16 cellular contexts compared by ENCODE assay signal in the genomic region with DNA sequence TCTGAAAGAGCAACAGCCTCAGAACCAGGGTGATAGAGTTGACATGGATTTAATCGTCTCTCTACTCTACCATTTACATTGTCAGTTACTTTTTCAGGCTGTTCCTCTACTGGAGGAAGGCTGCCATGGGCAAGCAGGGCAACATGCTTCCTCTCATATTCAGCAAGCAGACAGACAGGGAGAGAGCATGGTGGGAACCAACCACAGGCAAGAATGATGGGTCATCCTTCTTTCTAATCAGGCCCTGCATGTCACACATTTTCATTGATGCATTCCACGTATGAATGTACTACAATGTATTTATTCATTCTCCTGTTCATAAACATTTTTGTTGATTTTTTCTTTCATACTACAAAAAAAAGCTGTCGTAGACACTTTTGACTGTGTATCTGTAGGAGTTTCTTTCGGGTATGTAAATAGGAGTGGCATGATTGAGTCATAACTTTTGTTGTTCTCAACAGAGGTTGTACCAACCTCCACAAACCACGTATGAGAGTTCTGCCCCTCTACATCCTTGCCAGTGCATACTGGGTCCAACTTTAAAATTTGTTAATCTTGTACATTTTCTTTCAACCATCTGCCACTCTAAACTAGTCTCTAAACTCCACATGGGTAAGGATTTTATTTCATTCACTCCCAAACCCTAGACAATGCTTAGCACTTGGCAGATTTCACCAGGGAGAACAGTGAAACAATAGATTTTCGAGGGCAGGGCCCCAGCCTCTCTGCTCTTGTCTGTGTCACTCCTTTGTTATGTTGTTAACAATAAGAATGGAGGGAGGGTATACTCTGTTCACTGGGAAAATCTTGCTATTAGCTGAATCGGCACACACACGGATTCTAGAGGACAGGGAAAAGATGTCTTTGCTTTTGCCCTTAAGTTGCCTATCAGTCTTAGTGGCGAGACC. TPM values are rescaled to one million over a fixed set of nuclear protein-coding genes. Genes with fewer than 3 reads are reported as not detected.
DNase-seq lines count a peak whose midpoint lies in the region; ATAC-seq, FAIRE-seq and TF ChIP-seq lines count a peak whose summit lies in the region.
"Had no signal": no experiment of that assay in that cellular context is flagged by ENCODE, and none has a peak within 500 bp of the region (broad histone marks: within the 10 kb centered on the region; RNA-seq: fewer than 3 reads in every experiment).

No MANE protein-coding gene starts in this region.

- no peaks in the 10 kb centered on the region for H3K9me1 ChIP-seq in K562 (ENCODE audit: control insufficient read depth, insufficient read depth, low read length)

- H2AFZ ChIP-seq in K562 (ENCODE audit: low read depth, low read length) = no peak overlapping the region

- H3K79me2 ChIP-seq in K562 (ENCODE audit: control insufficient read depth, insufficient read depth, low read length) = no peaks in the 10 kb centered on the region

- no peak overlapping the region for H3K4me3 ChIP-seq in K562
- no peak overlapping the region for H3K4me3 ChIP-seq in naive thymus-derived CD4-positive, alpha-beta T cell (ENCODE audit: low read length)
- H3K4me3 ChIP-seq: cardiac muscle cell, right atrium auricular region, SJCRH30 had no signal

- H3K4me1 ChIP-seq in K562 (replicated peaks in 1 of 2; ENCODE audit: control insufficient read depth in 2 of 2, insufficient read depth in 2 of 2, low read length in 2 of 2) = no peaks in the 10 kb centered on the region; a peak in 1 of 5 replicates
- H3K4me1 ChIP-seq in naive thymus-derived CD4-positive, alpha-beta T cell (ENCODE audit: control insufficient read depth in 2 of 2, insufficient read depth in 2 of 2, low read length in 2 of 2) = no peaks in the 10 kb centered on the region
- H3K4me1 ChIP-seq: SJCRH30 had no signal

- 0% methylated on average over 9 of the region's 9 CpGs for WGBS in K562 (ENCODE audit: insufficient coverage, low coverage, missing lambda C conversion rate)

- H3K36me3 ChIP-seq in K562 (ENCODE audit: control insufficient read depth, insufficient read depth, low read length) = no peaks in the 10 kb centered on the region
- no peaks in the 10 kb centered on the region for H3K36me3 ChIP-seq in naive thymus-derived CD4-positive, alpha-beta T cell (ENCODE audit: control insufficient read depth in 2 of 3, insufficient read depth in 3 of 3, low read length in 3 of 3)
- H3K36me3 ChIP-seq: cardiac muscle cell, neutrophil, right atrium auricular region, SJCRH30 had no signal

- H3K27ac ChIP-seq in K562 (ENCODE audit: extremely low read depth, low read depth, low read length) = no peak overlapping the region
- no peak overlapping the region for H3K27ac ChIP-seq in naive thymus-derived CD4-positive, alpha-beta T cell (ENCODE audit: low read depth, low read length)
- H3K27ac ChIP-seq: cardiac muscle cell, neutrophil, right atrium auricular region, SJCRH30 had no signal

- in situ Hi-C loops in K562 (cut with MboI) = no loop called here

- TF ChIP-seq POLR2A in K562 (conservative IDR thresholded peaks at IDR 0.05) = no peak

- no peak for TF ChIP-seq RAD21 in K562 (CRISPR knock-in tag; conservative IDR thresholded peaks at IDR 0.05 in 1 of 2, IDR thresholded peaks at IDR 0.05 in 1 of 2)

- POLR2A ChIA-PET in K562 (lab: Yijun Ruan, JAX) = no interaction called here
- POLR2A ChIA-PET in naive thymus-derived CD4-positive, alpha-beta T cell (lab: Charles Lee) = no interaction called here

- no peak overlapping the region for H3K9ac ChIP-seq in K562 (ENCODE audit: insufficient read depth in 1 of 2, low read depth in 2 of 2, low read length in 2 of 2)

- peaks cover 4% of the 10 kb centered on the region for H3K9me3 Mint-ChIP-seq in activated T-cell treated with anti-CD3 and anti-CD28 coated beads, Interleukin-2, amount 50 U/mL, for 24 hours
- peaks cover 6% of the 10 kb centered on the region for H3K9me3 Mint-ChIP-seq in stimulated activated naive CD8-positive, alpha-beta T cell treated with anti-CD3 and anti-CD28 coated beads, Interleukin-15, Interleukin-2, amounts not matched to agents 100 ng/mL and 50 ng/mL, for 24 hours
- H3K9me3 Mint-ChIP-seq in naive thymus-derived CD4-positive, alpha-beta T cell = peaks cover 0 to 19% (median 5%) of the 10 kb centered on the region in 11 donors
- H3K9me3 Mint-ChIP-seq: T-helper 2 cell treated with Interferon-gamma antibody and Interleukin-4, amounts not matched to agents 5 μg/mL and 100 μg/mL, for 36 hours had no signal

- peaks cover 31% of the 10 kb centered on the region for H3K27me3 Mint-ChIP-seq in activated T-cell treated with anti-CD3 and anti-CD28 coated beads, Interleukin-2, amount 50 U/mL, for 24 hours
- H3K27me3 Mint-ChIP-seq in stimulated activated naive CD8-positive, alpha-beta T cell treated with anti-CD3 and anti-CD28 coated beads, Interleukin-15, Interleukin-2, amounts not matched to agents 100 ng/mL and 50 ng/mL, for 24 hours = peaks cover 17% of the 10 kb centered on the region
- peaks cover 2 to 23% (median 13%) of the 10 kb centered on the region in 5 donors for H3K27me3 Mint-ChIP-seq in naive thymus-derived CD4-positive, alpha-beta T cell

- no TSS peak for BruUV-seq in K562 (replicated peaks; lab: Mats Ljungman, UMichigan)

- no peak for ATAC-seq in K562
- no peak for ATAC-seq in naive thymus-derived CD4-positive, alpha-beta T cell

- DNase-seq in activated T-cell treated with anti-CD3 and anti-CD28 coated beads, Interleukin-2, amount 50 U/mL, for 24 hours = no peak
- DNase-seq in activated T-cell treated with anti-CD3 and anti-CD28 coated beads, Interleukin-2, amount 50 U/mL, for 1 hour = no peak
- no peak for DNase-seq in K562 (ENCODE audit: extremely low read depth in 1 of 4, low spot score in 3 of 4)
- peak in 28 of 42 donors; percentile 11 to 77 (median 46) for DNase-seq in head of caudate nucleus
- no peak for DNase-seq in germinal center (ENCODE audit: low spot score)
- no peak for DNase-seq in naive thymus-derived CD4-positive, alpha-beta T cell
- DNase-seq in epidermal melanocyte (ENCODE audit: insufficient read length, low spot score) = no peak
- DNase-seq: KG1; stimulated activated naive B cell treated with anti-CD40 and anti-IgM and Interleukin-4, amounts not matched to agents 10 μg/mL and 1 μg/mL and 100 μg/mL, for 72 hours had no signal

- no peak overlapping the region for H3K4me2 ChIP-seq in K562 (ENCODE audit: insufficient read depth, low read length)

- TF ChIP-seq EP300 in K562 (IDR thresholded peaks at IDR 0.05; ENCODE audit: low read length) = no peak

- H3K27ac Mint-ChIP-seq in activated T-cell treated with anti-CD3 and anti-CD28 coated beads, Interleukin-2, amount 50 U/mL, for 24 hours = peak overlapping the region; percentile 81
- H3K27ac Mint-ChIP-seq in stimulated activated naive CD8-positive, alpha-beta T cell treated with anti-CD3 and anti-CD28 coated beads, Interleukin-15, Interleukin-2, amounts not matched to agents 100 ng/mL and 50 ng/mL, for 24 hours = peak overlapping the region; percentile 77
- no peak overlapping the region for H3K27ac Mint-ChIP-seq in naive thymus-derived CD4-positive, alpha-beta T cell
- H3K27ac Mint-ChIP-seq: CD4-positive, CD25-positive, alpha-beta regulatory T cell; stimulated activated naive B cell treated with anti-CD40 and anti-IgM and Interleukin-4, amounts not matched to agents 10 μg/mL and 1 μg/mL and 100 μg/mL, for 72 hours; T-helper 2 cell treated with Interferon-gamma antibody and Interleukin-4, amounts not matched to agents 5 μg/mL and 100 μg/mL, for 36 hours had no signal

- peaks cover 20% of the 10 kb centered on the region for H3K4me1 Mint-ChIP-seq in activated T-cell treated with anti-CD3 and anti-CD28 coated beads, Interleukin-2, amount 50 U/mL, for 24 hours (ENCODE audit: low read depth)
- H3K4me1 Mint-ChIP-seq in stimulated activated naive CD8-positive, alpha-beta T cell treated with anti-CD3 and anti-CD28 coated beads, Interleukin-15, Interleukin-2, amounts not matched to agents 100 ng/mL and 50 ng/mL, for 24 hours (ENCODE audit: low read depth) = peaks cover 20% of the 10 kb centered on the region
- peaks cover 0 to 3% (median 0%) of the 10 kb centered on the region in 7 donors for H3K4me1 Mint-ChIP-seq in naive thymus-derived CD4-positive, alpha-beta T cell
- H3K4me1 Mint-ChIP-seq: stimulated activated naive B cell treated with anti-CD40 and anti-IgM and Interleukin-4, amounts not matched to agents 10 μg/mL and 1 μg/mL and 100 μg/mL, for 72 hours had no signal

- no peak for TF ChIP-seq CTCF in K562 (IDR thresholded peaks at IDR 0.05 in 2 of 3, conservative IDR thresholded peaks at IDR 0.05 in 1 of 3; ENCODE audit: insufficient read depth in 2 of 3, low read depth in 1 of 3, low read length in 3 of 3)

- no peak for FAIRE-seq in K562 (lab: Jason Lieb, UNC)

- H3K27me3 ChIP-seq in K562 (ENCODE audit: control insufficient read depth in 2 of 2, insufficient read depth in 2 of 2, low read length in 2 of 2) = peaks cover 20 to 24% of the 10 kb centered on the region in 2 experiments
- H3K27me3 ChIP-seq in naive thymus-derived CD4-positive, alpha-beta T cell (ENCODE audit: control insufficient read depth in 2 of 2, insufficient read depth in 2 of 2, low read length in 2 of 2) = no peaks in the 10 kb centered on the region
- H3K27me3 ChIP-seq: cardiac muscle cell, neutrophil, right atrium auricular region, SJCRH30 had no signal

- peak overlapping the region; percentile 21 for H3K4me3 Mint-ChIP-seq in activated T-cell treated with anti-CD3 and anti-CD28 coated beads, Interleukin-2, amount 50 U/mL, for 24 hours
- no peak overlapping the region for H3K4me3 Mint-ChIP-seq in stimulated activated naive CD8-positive, alpha-beta T cell treated with anti-CD3 and anti-CD28 coated beads, Interleukin-15, Interleukin-2, amounts not matched to agents 100 ng/mL and 50 ng/mL, for 24 hours
- no peak overlapping the region for H3K4me3 Mint-ChIP-seq in naive thymus-derived CD4-positive, alpha-beta T cell
- H3K4me3 Mint-ChIP-seq: CD4-positive, CD25-positive, alpha-beta regulatory T cell; stimulated activated naive B cell treated with anti-CD40 and anti-IgM and Interleukin-4, amounts not matched to agents 10 μg/mL and 1 μg/mL and 100 μg/mL, for 72 hours; T-helper 2 cell treated with Interferon-gamma antibody and Interleukin-4, amounts not matched to agents 5 μg/mL and 100 μg/mL, for 36 hours had no signal

- intact Hi-C loops in K562 (cut with micrococcal nuclease) = loop anchor here (2.0 kb wide), 1 partner anchor 23 kb away; no protein-coding TSS in a partner anchor
- intact Hi-C loops in head of caudate nucleus (cut with DNase I) = no loop called here
- intact Hi-C loops in naive thymus-derived CD4-positive, alpha-beta T cell (cut with micrococcal nuclease) = no loop called here

- H4K20me1 ChIP-seq in K562 (replicated peaks; ENCODE audit: control insufficient read depth, insufficient read depth, low read length) = no peaks in the 10 kb centered on the region

- CTCF ChIA-PET in K562 (lab: Yijun Ruan, JAX; ENCODE audit: low intra/inter-chr PET ratio) = interaction anchor here (1.2 to 1.5 kb wide), 2 partner anchors 23 to 421 kb away, joined by 6 read pairs; no protein-coding TSS in a partner anchor
- CTCF ChIA-PET in naive thymus-derived CD4-positive, alpha-beta T cell (lab: Charles Lee) = no interaction called here

- no peaks in the 10 kb centered on the region for H3K9me3 ChIP-seq in K562 (replicated peaks; ENCODE audit: control insufficient read depth, insufficient read depth, low read depth, low read length)
- H3K9me3 ChIP-seq in naive thymus-derived CD4-positive, alpha-beta T cell (ENCODE audit: control insufficient read depth in 2 of 3, low read length in 3 of 3) = no peaks in the 10 kb centered on the region
- H3K9me3 ChIP-seq: neutrophil, right atrium auricular region, SJCRH30 had no signal

- H3K36me3 Mint-ChIP-seq in activated T-cell treated with anti-CD3 and anti-CD28 coated beads, Interleukin-2, amount 50 U/mL, for 24 hours (ENCODE audit: low read depth) = no peaks in the 10 kb centered on the region
- no peaks in the 10 kb centered on the region for H3K36me3 Mint-ChIP-seq in stimulated activated naive CD8-positive, alpha-beta T cell treated with anti-CD3 and anti-CD28 coated beads, Interleukin-15, Interleukin-2, amounts not matched to agents 100 ng/mL and 50 ng/mL, for 24 hours (ENCODE audit: low read depth)
- H3K36me3 Mint-ChIP-seq in naive thymus-derived CD4-positive, alpha-beta T cell = peaks cover 0 to 10% (median 0%) of the 10 kb centered on the region in 5 donors

RNA-seq across cellular contexts. Expression of a gene that starts 58.7 kb away (rescaled TPM):
- total RNA-seq in K562 (2011; cell fraction: chromatin; rRNA removed; ENCODE audit: low replicate concordance) = 47.9 and 97.0 TPM in 2 replicates
- total RNA-seq in K562 (2011; cell fraction: nucleolus; rRNA removed) = 47.9 and 67.9 TPM in 2 replicates
- total RNA-seq in K562 (2011; cell fraction: nucleoplasm; rRNA removed) = 50.2 and 70.3 TPM in 2 replicates
- 122 and 192 TPM in 2 replicates for total RNA-seq in K562 (2014; rRNA removed)
- total RNA-seq in K562 (2014; rRNA removed; fragmentation: Illumina TruSeq; extraction: Trizol) = 144 and 165 TPM in 2 replicates
- 124 and 143 TPM in 2 replicates for total RNA-seq in K562 (2015; rRNA removed; fragmentation: Illumina TruSeq; extraction: Trizol)
- 166 and 189 TPM in 2 replicates for total RNA-seq in K562 (2021)
- polyA plus RNA-seq in K562 (2011; rRNA removed) = 224 and 304 TPM in 2 replicates
- 185 and 294 TPM in 2 replicates for polyA plus RNA-seq in K562 (2011; cell fraction: cytosol; rRNA removed)
- 100 and 142 TPM in 2 replicates for polyA plus RNA-seq in K562 (2011; cell fraction: nucleus; rRNA removed)
- polyA plus RNA-seq in K562 (2012) = 144 and 242 TPM in 2 replicates
- 172 and 255 TPM in 2 replicates for polyA plus RNA-seq in K562 (2014; fragmentation: Illumina TruSeq; extraction: Trizol)
- 100 to 1,000 TPM; 434 to 501 TPM for polyA plus RNA-seq in K562 (2014; fragmentation: Nextera tagmentation; extraction: Ambion mirVana)
- 230 and 250 TPM in 2 replicates for polyA plus RNA-seq in K562 (2014; rRNA removed)
- 73.7 and 81.3 TPM in 2 replicates for polyA minus RNA-seq in K562 (2011; rRNA and poly(A)+ RNA removed)
- 37.5 and 45.1 TPM in 2 replicates for polyA minus RNA-seq in K562 (2011; cell fraction: cytosol; rRNA and poly(A)+ RNA removed)
- polyA minus RNA-seq in K562 (2011; cell fraction: nucleus; rRNA and poly(A)+ RNA removed) = 59.8 and 62.9 TPM in 2 replicates
- total RNA-seq in naive thymus-derived CD4-positive, alpha-beta T cell = 10 to 100 TPM; 28.3 to 78.4 (median 40.8) TPM
- 10 to 100 TPM; 75.7 to 77.1 TPM for polyA plus RNA-seq in naive thymus-derived CD4-positive, alpha-beta T cell

RNA-seq across cellular contexts. Expression of a gene that starts 59.1 kb away (rescaled TPM):
- 44.6 and 60.6 TPM in 2 replicates for total RNA-seq in K562 (2011; cell fraction: chromatin; rRNA removed; ENCODE audit: low replicate concordance)
- total RNA-seq in K562 (2011; cell fraction: nucleolus; rRNA removed) = 31.3 and 39.4 TPM in 2 replicates
- total RNA-seq in K562 (2011; cell fraction: nucleoplasm; rRNA removed) = 28.4 and 36.6 TPM in 2 replicates
- total RNA-seq in K562 (2014; rRNA removed) (64.6 and 140 TPM in 2 replicates), K562 (2014; rRNA removed; fragmentation: Illumina TruSeq; extraction: Trizol) (161 and 186 TPM in 2 replicates), K562 (2015; rRNA removed; fragmentation: Illumina TruSeq; extraction: Trizol) (103 and 106 TPM in 2 replicates), K562 (2021) (87.6 and 92.3 TPM in 2 replicates)
- polyA plus RNA-seq in K562 (2011; rRNA removed) (95.8 and 123 TPM in 2 replicates), K562 (2014; fragmentation: Illumina TruSeq; extraction: Trizol) (140 and 158 TPM in 2 replicates), K562 (2014; fragmentation: Nextera tagmentation; extraction: Ambion mirVana) (100 to 1,000 TPM; 343 to 384 TPM), K562 (2014; rRNA removed) (209 and 279 TPM in 2 replicates)
- 36.0 and 53.1 TPM in 2 replicates for polyA plus RNA-seq in K562 (2011; cell fraction: cytosol; rRNA removed)
- polyA plus RNA-seq in K562 (2011; cell fraction: nucleus; rRNA removed) = 27.2 and 47.1 TPM in 2 replicates
- polyA plus RNA-seq in K562 (2012) = 92.4 and 304 TPM in 2 replicates
- polyA minus RNA-seq in K562 (2011; rRNA and poly(A)+ RNA removed) = 92.7 and 93.9 TPM in 2 replicates
- polyA minus RNA-seq in K562 (2011; cell fraction: cytosol; rRNA and poly(A)+ RNA removed) = 42.0 and 48.2 TPM in 2 replicates
- polyA minus RNA-seq in K562 (2011; cell fraction: nucleus; rRNA and poly(A)+ RNA removed) = 28.3 and 30.8 TPM in 2 replicates
- 10 to 100 TPM in 1 of 5 experiments, 1 to 10 TPM in 4; 1.4 to 41.8 (median 6.9) TPM for total RNA-seq in naive thymus-derived CD4-positive, alpha-beta T cell
- polyA plus RNA-seq in naive thymus-derived CD4-positive, alpha-beta T cell = 1 to 10 TPM; 2.7 to 3.1 TPM

Comparison
In these comparisons a context has a peak if more than half of its experiments do, and no peak if none do; other contexts are left out.
1. DNase-seq: peak in head of caudate nucleus (28 of 42); none in activated T-cell treated with anti-CD3 and anti-CD28 coated beads, Interleukin-2, amount 50 U/mL, for 24 hours (single experiment), activated T-cell treated with anti-CD3 and anti-CD28 coated beads, Interleukin-2, amount 50 U/mL, for 1 hour (single experiment), K562 (0 of 4), germinal center (single experiment), naive thymus-derived CD4-positive, alpha-beta T cell (0 of 9) and epidermal melanocyte (single experiment).
2. H3K27ac Mint-ChIP-seq: peak in activated T-cell treated with anti-CD3 and anti-CD28 coated beads, Interleukin-2, amount 50 U/mL, for 24 hours (single experiment) and stimulated activated naive CD8-positive, alpha-beta T cell treated with anti-CD3 and anti-CD28 coated beads, Interleukin-15, Interleukin-2, amounts not matched to agents 100 ng/mL and 50 ng/mL, for 24 hours (single experiment); none in naive thymus-derived CD4-positive, alpha-beta T cell (0 of 9).